In the genomic region with DNA sequence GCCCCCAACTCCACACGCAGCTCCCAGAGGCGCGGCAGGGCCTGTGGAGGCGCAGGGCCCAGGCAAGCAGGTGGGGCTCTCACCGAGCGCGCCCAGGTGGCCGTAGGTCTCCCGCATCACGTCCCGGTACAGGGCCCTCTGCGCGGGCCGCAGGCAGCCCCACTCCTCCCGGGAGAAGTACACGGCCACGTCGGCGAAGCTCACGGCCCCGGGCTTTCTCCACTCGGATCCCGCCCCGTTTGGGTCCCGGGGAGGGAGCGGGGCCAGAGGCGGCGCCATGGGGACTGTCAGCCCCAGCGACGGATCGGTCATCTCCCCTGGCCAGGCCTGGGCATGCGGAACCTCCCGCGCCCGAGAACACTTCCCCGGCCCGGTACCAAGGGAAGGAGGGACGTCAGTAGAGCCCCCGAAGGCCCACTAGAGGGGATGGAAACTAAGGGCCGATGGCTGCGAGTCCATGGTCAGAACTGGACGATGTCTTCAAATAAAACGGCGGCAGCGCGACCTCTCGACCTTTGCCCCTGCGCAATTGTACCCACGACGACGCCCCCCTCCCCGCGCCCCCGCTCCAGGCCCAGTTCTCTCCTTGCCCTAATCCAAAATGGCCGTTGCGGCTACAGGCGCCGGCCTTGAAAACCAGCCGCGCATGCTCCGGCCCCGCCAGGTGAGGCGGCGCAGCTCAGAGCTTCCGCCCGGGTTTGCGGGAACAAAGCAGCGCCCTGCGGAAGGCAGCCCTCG, we compare ENCODE assay signal across 1 cellular context.
TF ChIP-seq lines count a peak whose summit lies in the region.

A gene (minus strand): TSS at position 491 of the 738 bp plus-strand sequence. CDS start 179 bp downstream, at position 312.

TF ChIP-seq in HCT116, 20 proteins besides CTCF, POLR2A, EP300 and RAD21 (continued from another document):
- TF ChIP-seq POLR2AphosphoS5 (IDR thresholded peaks at IDR 0.05; ENCODE audit: low read depth, low read length) (peak; percentile 86), YY1 (IDR thresholded peaks at IDR 0.05; ENCODE audit: extremely low read depth, insufficient replicate concordance, low read depth, low read length) (peak; percentile 100), SIN3A (IDR thresholded peaks at IDR 0.05; ENCODE audit: low read depth) (peak; percentile 72; the same call in 1 of the 2 replicates), EGR1 (IDR thresholded peaks at IDR 0.05; ENCODE audit: low read depth) (peak; percentile 93), SRF (IDR thresholded peaks at IDR 0.05; ENCODE audit: low read depth) (no peak), JUND (IDR thresholded peaks at IDR 0.05) (no peak), FOSL1 (IDR thresholded peaks at IDR 0.05; ENCODE audit: low read depth) (no peak), ZNF274 (IDR thresholded peaks at IDR 0.05; ENCODE audit: low read depth, low read length) (no peak)
- TF ChIP-seq, protein P1, sequence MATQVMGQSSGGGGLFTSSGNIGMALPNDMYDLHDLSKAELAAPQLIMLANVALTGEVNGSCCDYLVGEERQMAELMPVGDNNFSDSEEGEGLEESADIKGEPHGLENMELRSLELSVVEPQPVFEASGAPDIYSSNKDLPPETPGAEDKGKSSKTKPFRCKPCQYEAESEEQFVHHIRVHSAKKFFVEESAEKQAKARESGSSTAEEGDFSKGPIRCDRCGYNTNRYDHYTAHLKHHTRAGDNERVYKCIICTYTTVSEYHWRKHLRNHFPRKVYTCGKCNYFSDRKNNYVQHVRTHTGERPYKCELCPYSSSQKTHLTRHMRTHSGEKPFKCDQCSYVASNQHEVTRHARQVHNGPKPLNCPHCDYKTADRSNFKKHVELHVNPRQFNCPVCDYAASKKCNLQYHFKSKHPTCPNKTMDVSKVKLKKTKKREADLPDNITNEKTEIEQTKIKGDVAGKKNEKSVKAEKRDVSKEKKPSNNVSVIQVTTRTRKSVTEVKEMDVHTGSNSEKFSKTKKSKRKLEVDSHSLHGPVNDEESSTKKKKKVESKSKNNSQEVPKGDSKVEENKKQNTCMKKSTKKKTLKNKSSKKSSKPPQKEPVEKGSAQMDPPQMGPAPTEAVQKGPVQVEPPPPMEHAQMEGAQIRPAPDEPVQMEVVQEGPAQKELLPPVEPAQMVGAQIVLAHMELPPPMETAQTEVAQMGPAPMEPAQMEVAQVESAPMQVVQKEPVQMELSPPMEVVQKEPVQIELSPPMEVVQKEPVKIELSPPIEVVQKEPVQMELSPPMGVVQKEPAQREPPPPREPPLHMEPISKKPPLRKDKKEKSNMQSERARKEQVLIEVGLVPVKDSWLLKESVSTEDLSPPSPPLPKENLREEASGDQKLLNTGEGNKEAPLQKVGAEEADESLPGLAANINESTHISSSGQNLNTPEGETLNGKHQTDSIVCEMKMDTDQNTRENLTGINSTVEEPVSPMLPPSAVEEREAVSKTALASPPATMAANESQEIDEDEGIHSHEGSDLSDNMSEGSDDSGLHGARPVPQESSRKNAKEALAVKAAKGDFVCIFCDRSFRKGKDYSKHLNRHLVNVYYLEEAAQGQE (IDR thresholded peaks at IDR 0.05; ENCODE audit: low read depth), result no peak
